18 cellular contexts compared by ENCODE assay signal in genomic region chr5:131996210-131997025, GRCh38. TPM values are rescaled to one million over a fixed set of nuclear protein-coding genes. Genes with fewer than 3 reads are reported as not detected.
DNase-seq lines count a peak whose midpoint lies in the region; ATAC-seq and TF ChIP-seq lines count a peak whose summit lies in the region.
"Had no signal": no experiment of that assay in that cellular context is flagged by ENCODE, and none has a peak within 500 bp of the region (broad histone marks: within the 10 kb centered on the region; RNA-seq: fewer than 3 reads in every experiment).

No MANE protein-coding gene starts in this region.

- CTCF ChIA-PET in WTC11 (lab: Charles Lee), result interaction anchor here (1.5 to 1.6 kb wide), 2 partner anchors 11 to 15 kb away, joined by 3 to 4 read pairs; partner anchors contain the start of gene ACSL6

- H3K27ac Mint-ChIP-seq in WTC11, result no peak overlapping the region; the same call in 1 of the 2 replicates

- POLR2A ChIA-PET in WTC11 (lab: Charles Lee), result interaction anchor here (0.7 kb wide), 1 partner anchor 212 kb away, joined by 3 read pairs; no protein-coding TSS in a partner anchor

- peaks cover 42% of the 10 kb centered on the region for H3K4me1 ChIP-seq in BE2C

- no peaks in the 10 kb centered on the region for H3K36me3 ChIP-seq in BE2C

- no peak overlapping the region for H3K4me3 Mint-ChIP-seq in WTC11
- H3K4me3 Mint-ChIP-seq: brain had no signal

- H3K27me3 Mint-ChIP-seq in WTC11 (ENCODE audit: low read depth), result no peaks in the 10 kb centered on the region; the same call in 1 of the 2 replicates

- peak; percentile 89 for DNase-seq in BE2C
- DNase-seq in HT-29 (ENCODE audit: low spot score), result peak; percentile 43
- no peak for DNase-seq in WTC11 (ENCODE audit: low spot score)
- no peak for DNase-seq in left lobe of liver (ENCODE audit: low spot score)
- DNase-seq in NCI-H2029 treated with DMSO at 0.1 percent for 48 hours (lab: John Stamatoyannopoulos, UW), result no peak
- DNase-seq in stimulated activated CD4-positive, alpha-beta T cell treated with anti-CD3 and anti-CD28 coated beads, Interleukin-15, amount 100 ng/mL, for 24 hours, result no peak
- DNase-seq in activated effector memory CD4-positive, alpha-beta T cell treated with Interleukin-2 at 50 U/mL for 16 hours, result no peak
- DNase-seq: activated CD4-positive, alpha-beta T cell treated with anti-CD3 and anti-CD28 coated beads, Interleukin-2, amount 50 U/mL, for 1 hour; DMS79 treated with DMSO at 0.1 percent for 48 hours; effector CD8-positive, alpha-beta T cell; NCI-H1930; NCI-H524 treated with DMSO at 0.1 percent for 48 hours; occipital lobe had no signal

- no peaks in the 10 kb centered on the region for H3K9me3 ChIP-seq in BE2C

- no peak overlapping the region for H3K4me3 ChIP-seq in BE2C (ENCODE audit: low read depth, low read length)

- ATAC-seq in WTC11 (no peak), left lobe of liver (peak; percentile 82), HG03565 (IDR thresholded peaks at IDR 0.05; ENCODE audit: unreplicated experiment) (no peak)
- ATAC-seq: HCT116 had no signal

- no peaks in the 10 kb centered on the region for H3K9me3 Mint-ChIP-seq in WTC11

- no peaks in the 10 kb centered on the region for H3K36me3 Mint-ChIP-seq in WTC11

- TF ChIP-seq CTCF in BE2C (IDR thresholded peaks at IDR 0.05; ENCODE audit: low read depth, low read length) (no peak), WTC11 (IDR thresholded peaks at IDR 0.05) (no peak)

- H3K27me3 ChIP-seq in BE2C, result no peaks in the 10 kb centered on the region

- peaks cover 32% of the 10 kb centered on the region for H3K4me1 Mint-ChIP-seq in WTC11

TF ChIP-seq in WTC11, 78 proteins besides CTCF, POLR2A, EP300 and RAD21:
- TF ChIP-seq GABPB1 (CRISPR knock-in tag; IDR thresholded peaks at IDR 0.05), result peak; percentile 27; the same call in 1 of the 2 replicates
- no peak for TF ChIP-seq GTF2I (CRISPR knock-in tag; conservative IDR thresholded peaks at IDR 0.05)
- TF ChIP-seq NR3C1 (CRISPR knock-in tag; conservative IDR thresholded peaks at IDR 0.05; ENCODE audit: low read depth), result no peak

RNA-seq across cellular contexts. Expression of gene ACSL6, which starts 15.0 kb away (rescaled TPM):
- polyA plus RNA-seq in BE2C (2012; ENCODE audit: insufficient read depth, insufficient read length, low read depth), result 1.9 TPM
- not detected in 2 replicates for total RNA-seq in HT-29 (2014; rRNA removed; shearing (Covaris generic))
- total RNA-seq in WTC11 (2021) (2.6 to 4.8 TPM (median 3.7 TPM) in 3 replicates), left lobe of liver (3.7 TPM)
- total RNA-seq: M059J had no signal

RNA-seq across cellular contexts. Expression of gene MEIKIN, which starts 51.0 kb away (rescaled TPM):
- not detected for polyA plus RNA-seq in BE2C (2012; ENCODE audit: insufficient read depth, insufficient read length, low read depth)
- not detected in 2 replicates for total RNA-seq in HT-29 (2014; rRNA removed; shearing (Covaris generic))
- total RNA-seq in WTC11 (2021) (not detected in 3 replicates), left lobe of liver (not detected)
- total RNA-seq: fibroblast of villous mesenchyme, M059J had no signal

Comparison
In these comparisons a context has a peak if more than half of its experiments do, and no peak if none do; other contexts are left out.
1. DNase-seq: peak in BE2C (single experiment) and HT-29 (single experiment); none in WTC11 (single experiment), left lobe of liver (single experiment), NCI-H2029 treated with DMSO at 0.1 percent for 48 hours (single experiment), stimulated activated CD4-positive, alpha-beta T cell treated with anti-CD3 and anti-CD28 coated beads, Interleukin-15, amount 100 ng/mL, for 24 hours (single experiment) and activated effector memory CD4-positive, alpha-beta T cell treated with Interleukin-2 at 50 U/mL for 16 hours (single experiment).